Comparison of ENCODE assay signal across 1 cellular context in genomic region chr9:69193685-69194032, GRCh38.
TF ChIP-seq lines count a peak whose summit lies in the region.

No MANE protein-coding gene starts in this region.

TF ChIP-seq in SK-N-SH treated with all-trans-retinoic acid at 6 μM for 48 hours, 23 proteins besides CTCF, POLR2A, EP300 and RAD21 (continued from another document):
- TF ChIP-seq OSR1 (CRISPR knock-in tag; IDR thresholded peaks at IDR 0.05) (no peak), ZFP3 (CRISPR knock-in tag; IDR thresholded peaks at IDR 0.05) (no peak), PPARA (CRISPR knock-in tag; IDR thresholded peaks at IDR 0.05; ENCODE audit: borderline replicate concordance) (no peak), CSDC2 (CRISPR knock-in tag; IDR thresholded peaks at IDR 0.05) (no peak), ZNF70 (CRISPR knock-in tag; IDR thresholded peaks at IDR 0.05) (no peak), ISL1 (CRISPR knock-in tag; IDR thresholded peaks at IDR 0.05) (no peak), ZNF565 (CRISPR knock-in tag; conservative IDR thresholded peaks at IDR 0.05; ENCODE audit: low read depth) (no peak), PATZ1 (CRISPR knock-in tag; IDR thresholded peaks at IDR 0.05; ENCODE audit: borderline replicate concordance) (no peak), ARNTL (CRISPR knock-in tag; IDR thresholded peaks at IDR 0.05; ENCODE audit: borderline replicate concordance, low read depth) (no peak), RARB (CRISPR knock-in tag; IDR thresholded peaks at IDR 0.05) (no peak), TOX (CRISPR knock-in tag; IDR thresholded peaks at IDR 0.05; ENCODE audit: borderline replicate concordance) (no peak), ESRRG (CRISPR knock-in tag; IDR thresholded peaks at IDR 0.05) (no peak), POU6F1 (CRISPR knock-in tag; IDR thresholded peaks at IDR 0.05; ENCODE audit: borderline replicate concordance, low read depth) (no peak), ZFP30 (CRISPR knock-in tag; IDR thresholded peaks at IDR 0.05) (no peak), CSRNP3 (CRISPR knock-in tag; IDR thresholded peaks at IDR 0.05) (no peak), BACH2 (CRISPR knock-in tag; IDR thresholded peaks at IDR 0.05; ENCODE audit: borderline replicate concordance) (no peak), SNAI2 (CRISPR knock-in tag; IDR thresholded peaks at IDR 0.05) (no peak)
